In genomic region chr2:161122772-161123530, GRCh38 we compare ENCODE assay signal across 8 cellular contexts. TPM values are rescaled to one million over a fixed set of nuclear protein-coding genes. Genes with fewer than 3 reads are reported as not detected.
A peak's percentile ranks its signal among the peaks of the same experiment; 100 is the strongest.
DNase-seq lines count a peak whose midpoint lies in the region; ATAC-seq, FAIRE-seq and TF ChIP-seq lines count a peak whose summit lies in the region.

No MANE protein-coding gene starts in this region.

- H3K27me3 ChIP-seq in foreskin keratinocyte (no peaks in the 10 kb centered on the region), pancreas (no peaks in the 10 kb centered on the region)

- H3K4me1 ChIP-seq in foreskin keratinocyte = peaks cover 22% of the 10 kb centered on the region
- H3K4me1 ChIP-seq in pancreas = peaks cover 0 to 20% (median 13%) of the 10 kb centered on the region in 3 donors

- TF ChIP-seq CTCF in AG09309 (IDR thresholded peaks at IDR 0.05; ENCODE audit: control insufficient read depth, insufficient read depth, low read depth, low read length, missing control alignments) = no peak
- TF ChIP-seq CTCF in activated B cell treated with CpG ODN at 0.5 μM for 24 hours (IDR thresholded peaks at IDR 0.05) = no peak
- TF ChIP-seq CTCF in foreskin keratinocyte (conservative IDR thresholded peaks at IDR 0.05) = no peak
- no peak for TF ChIP-seq CTCF in pancreas (IDR thresholded peaks at IDR 0.05)

- 38 to 53% methylated on average over 3 of the region's 3 CpGs for WGBS in pancreas, 2 donors

- DNase-seq in AG09309 (ENCODE audit: low read depth) (peak; percentile 84), HPDE6-E6E7 (ENCODE audit: extremely low spot score) (peak; percentile 79), activated B cell treated with CpG ODN at 0.5 μM for 24 hours (no peak), foreskin keratinocyte (peak; percentile 74 to 87), pancreas (peak in 4 of 6 donors; percentile 18 to 64 (median 44)), NCI-H774 (lab: John Stamatoyannopoulos, UW) (no peak), OCI-M2 (lab: John Stamatoyannopoulos, UW; ENCODE audit: unreplicated experiment) (no peak)

- no peak overlapping the region for H3K27ac Mint-ChIP-seq in activated B cell treated with CpG ODN at 0.5 μM for 24 hours

- intact Hi-C loops in activated B cell treated with CpG ODN at 0.5 μM for 24 hours (cut with micrococcal nuclease) (no loop called here), pancreas (cut with DNase I) (no loop called here)

- CTCF ChIA-PET in activated B cell treated with CpG ODN at 0.5 μM for 24 hours (lab: Charles Lee) = no interaction called here

- peak; percentile 80 for FAIRE-seq in pancreas (lab: Jason Lieb, UNC)

- peak overlapping the region; percentile 79 for H3K27ac ChIP-seq in foreskin keratinocyte
- peak overlapping the region in 3 of 4 donors; percentile 25 to 75 (median 58) for H3K27ac ChIP-seq in pancreas

- POLR2A ChIA-PET in activated B cell treated with CpG ODN at 0.5 μM for 24 hours (lab: Charles Lee) = interaction anchor here (0.5 kb wide), 1 partner anchor 10 kb away, joined by 4 read pairs; no protein-coding TSS in a partner anchor

- H3K4me1 Mint-ChIP-seq in activated B cell treated with CpG ODN at 0.5 μM for 24 hours = peaks cover 36% of the 10 kb centered on the region

- ATAC-seq in GM18870 (IDR thresholded peaks at IDR 0.05; ENCODE audit: unreplicated experiment) = peak; percentile 64
- ATAC-seq in activated B cell treated with CpG ODN at 0.5 μM for 24 hours (ENCODE audit: low read depth) = peak; percentile 41
- peak; percentile 98 for ATAC-seq in foreskin keratinocyte
- peak; percentile 97 to 99 (median 99) for ATAC-seq in pancreas

- H3K4me3 ChIP-seq in AG09309 (ENCODE audit: control insufficient read depth, low read depth, low read length) = no peak overlapping the region
- H3K4me3 ChIP-seq in pancreas = no peak overlapping the region

- no peaks in the 10 kb centered on the region for H3K27me3 Mint-ChIP-seq in activated B cell treated with CpG ODN at 0.5 μM for 24 hours

- H3K4me3 Mint-ChIP-seq in activated B cell treated with CpG ODN at 0.5 μM for 24 hours = no peak overlapping the region

- no peaks in the 10 kb centered on the region for H3K9me3 Mint-ChIP-seq in activated B cell treated with CpG ODN at 0.5 μM for 24 hours

- H3K36me3 ChIP-seq in pancreas = no peaks in the 10 kb centered on the region

- H3K36me3 Mint-ChIP-seq in activated B cell treated with CpG ODN at 0.5 μM for 24 hours (ENCODE audit: low read depth) = no peaks in the 10 kb centered on the region

- H3K9me3 ChIP-seq in pancreas = no peaks in the 10 kb centered on the region

RNA-seq across cellular contexts. Expression of gene TANK, which starts 37.3 kb away (rescaled TPM):
- total RNA-seq in activated B cell treated with CpG ODN at 0.5 μM for 24 hours (130 and 150 TPM in 2 replicates), foreskin keratinocyte (31.9 and 36.1 TPM in 2 replicates), pancreas (10 to 100 TPM; 13.0 to 30.3 (median 16.0) TPM)
- polyA plus RNA-seq in foreskin keratinocyte (15.7 and 19.2 TPM in 2 replicates), pancreas (10 to 100 TPM; 10.9 to 20.8 TPM)

Comparison
In these comparisons a context has a peak if more than half of its experiments do, and no peak if none do; other contexts are left out.
1. DNase-seq: peak in AG09309 (single experiment), HPDE6-E6E7 (single experiment), foreskin keratinocyte (2 of 2) and pancreas (4 of 6); none in activated B cell treated with CpG ODN at 0.5 μM for 24 hours (single experiment), NCI-H774 (single experiment) and OCI-M2 (single experiment).
2. ATAC-seq: peak in every context shown above with its lines; median percentile 99 in pancreas; 98 in foreskin keratinocyte; 64 in GM18870; 41 in activated B cell treated with CpG ODN at 0.5 μM for 24 hours.